ENCODE assay signal across 13 cellular contexts in genomic region chr11:126459691-126460404, GRCh38.
A peak's percentile ranks its signal among the peaks of the same experiment; 100 is the strongest.
DNase-seq lines count a peak whose midpoint lies in the region; ATAC-seq and TF ChIP-seq lines count a peak whose summit lies in the region.
"Had no signal": no experiment of that assay in that cellular context is flagged by ENCODE, and none has a peak within 500 bp of the region (broad histone marks: within the 10 kb centered on the region; RNA-seq: fewer than 3 reads in every experiment).

No MANE protein-coding gene starts in this region.

- H2AFZ ChIP-seq in fibroblast of lung (ENCODE audit: low read length): no peak overlapping the region

- H3K4me3 ChIP-seq in AG04450 (ENCODE audit: low read depth, low read length): no peak overlapping the region
- H3K4me3 ChIP-seq in HFF-Myc (replicated peaks; ENCODE audit: low read depth, low read length): no peak overlapping the region
- H3K4me3 ChIP-seq in fibroblast of lung (replicated peaks in 1 of 4; ENCODE audit: control extremely low read depth in 1 of 4, insufficient read depth in 1 of 4, low read depth in 3 of 4, low read length in 4 of 4): no peak overlapping the region
- no peak overlapping the region for H3K4me3 ChIP-seq in effector memory CD4-positive, alpha-beta T cell (ENCODE audit: insufficient read depth, low read depth, low read length, poor library complexity, severe bottlenecking)
- H3K4me3 ChIP-seq: thyroid gland had no signal

- H3K9me3 Mint-ChIP-seq in nephron (no peaks in the 10 kb centered on the region), glutamatergic neuron (ENCODE audit: unreplicated experiment) (peaks cover 8% of the 10 kb centered on the region)
- H3K9me3 Mint-ChIP-seq in activated T-helper 17 cell treated with anti-CD3 and anti-CD28 coated beads, Interleukin-2, amount 50 U/mL, for 72 hours: no peaks in the 10 kb centered on the region

- H3K4me2 ChIP-seq in fibroblast of lung (ENCODE audit: extremely low read depth, insufficient read depth, low read length): no peak overlapping the region

- no peaks in the 10 kb centered on the region for H3K36me3 ChIP-seq in fibroblast of lung (ENCODE audit: control insufficient read depth, insufficient read depth, low read length)
- no peaks in the 10 kb centered on the region for H3K36me3 ChIP-seq in effector memory CD4-positive, alpha-beta T cell (ENCODE audit: control insufficient read depth, insufficient read depth, low read length)
- H3K36me3 ChIP-seq: BE2C, thyroid gland had no signal

- H3K27ac ChIP-seq in AG04450 (ENCODE audit: low read depth, low read length) (peak overlapping the region; percentile 31), fibroblast of lung (ENCODE audit: insufficient read depth, low read length) (no peak overlapping the region)
- no peak overlapping the region for H3K27ac ChIP-seq in effector memory CD4-positive, alpha-beta T cell (ENCODE audit: insufficient read depth, low read length, poor library complexity, severe bottlenecking)
- H3K27ac ChIP-seq: thyroid gland had no signal

- no peaks in the 10 kb centered on the region for H3K79me2 ChIP-seq in fibroblast of lung (ENCODE audit: control insufficient read depth, insufficient read depth, low read length)

- ATAC-seq in activated T-helper 17 cell treated with anti-CD3 and anti-CD28 coated beads, Interleukin-2, amount 50 U/mL, for 72 hours (replicated peaks): no peak
- ATAC-seq: left lobe of liver had no signal

- H3K27ac Mint-ChIP-seq in nephron (peak overlapping the region; percentile 12 to 36 (median 17)), glutamatergic neuron (ENCODE audit: unreplicated experiment) (no peak overlapping the region)
- no peak overlapping the region for H3K27ac Mint-ChIP-seq in activated T-helper 17 cell treated with anti-CD3 and anti-CD28 coated beads, Interleukin-2, amount 50 U/mL, for 72 hours

- CTCF ChIA-PET in AG04450 (lab: Charles Lee): interaction anchor here (0.6 to 4.9 kb wide), 4 partner anchors 12 to 886 kb away, joined by 3 to 48 read pairs (median 3); no protein-coding TSS in a partner anchor

- no peak overlapping the region for H3K9ac ChIP-seq in fibroblast of lung (ENCODE audit: insufficient read depth, low read length)

- H3K4me1 ChIP-seq in fibroblast of lung (ENCODE audit: control insufficient read depth, extremely low read depth, insufficient read depth, low read length): no peaks in the 10 kb centered on the region
- H3K4me1 ChIP-seq in effector memory CD4-positive, alpha-beta T cell (ENCODE audit: control insufficient read depth, insufficient read depth, low read length, poor library complexity, severe bottlenecking): no peaks in the 10 kb centered on the region
- H3K4me1 ChIP-seq: BE2C, thyroid gland had no signal

- H4K20me1 ChIP-seq in fibroblast of lung (ENCODE audit: control insufficient read depth, extremely low read depth, insufficient read depth, low read length): no peaks in the 10 kb centered on the region

- H3K9me3 ChIP-seq in AG04450 (ENCODE audit: control insufficient read depth, insufficient read depth, low read length) (peaks cover 5% of the 10 kb centered on the region), fibroblast of lung (ENCODE audit: control insufficient read depth, insufficient read depth, low read depth, low read length) (no peaks in the 10 kb centered on the region)
- H3K9me3 ChIP-seq in effector memory CD4-positive, alpha-beta T cell (ENCODE audit: control insufficient read depth, low read length): no peaks in the 10 kb centered on the region
- H3K9me3 ChIP-seq: BE2C, thyroid gland had no signal

- H3K36me3 Mint-ChIP-seq in nephron (ENCODE audit: low read depth): no peaks in the 10 kb centered on the region
- peaks cover 4% of the 10 kb centered on the region for H3K36me3 Mint-ChIP-seq in glutamatergic neuron (ENCODE audit: unreplicated experiment)
- no peaks in the 10 kb centered on the region for H3K36me3 Mint-ChIP-seq in activated T-helper 17 cell treated with anti-CD3 and anti-CD28 coated beads, Interleukin-2, amount 50 U/mL, for 72 hours (ENCODE audit: low read depth)

- TF ChIP-seq CTCF in AG04450 (IDR thresholded peaks at IDR 0.05; ENCODE audit: low read depth, low read length) (no peak), HFF-Myc (IDR thresholded peaks at IDR 0.05; ENCODE audit: low read depth, low read length, missing control alignments) (no peak), fibroblast of lung (conservative IDR thresholded peaks at IDR 0.05 in 1 of 2, IDR thresholded peaks at IDR 0.05 in 1 of 2; ENCODE audit: low read depth in 1 of 2, low read length in 2 of 2) (no peak), nephron (IDR thresholded peaks at IDR 0.05; ENCODE audit: unreplicated experiment in 3 of 3) (no peak), glutamatergic neuron (IDR thresholded peaks at IDR 0.05; ENCODE audit: partially characterized antibody, unreplicated experiment) (no peak)

- H3K4me1 Mint-ChIP-seq in nephron: peaks cover 12% of the 10 kb centered on the region
- no peaks in the 10 kb centered on the region for H3K4me1 Mint-ChIP-seq in glutamatergic neuron (ENCODE audit: low read depth, unreplicated experiment)
- H3K4me1 Mint-ChIP-seq in activated T-helper 17 cell treated with anti-CD3 and anti-CD28 coated beads, Interleukin-2, amount 50 U/mL, for 72 hours: no peaks in the 10 kb centered on the region

- DNase-seq in AG04450 (ENCODE audit: low read depth, low spot score) (peak; percentile 84), HFF-Myc (ENCODE audit: extremely low read depth, low read depth) (peak; percentile 39), fibroblast of lung (ENCODE audit: low read depth in 2 of 2) (peak; percentile 40 to 81), glutamatergic neuron (no peak)
- no peak for DNase-seq in activated CD8-positive, alpha-beta memory T cell treated with anti-CD3 and anti-CD28 coated beads, Interleukin-2, amount 50 U/mL, for 48 hours
- DNase-seq in effector memory CD4-positive, alpha-beta T cell: no peak
- DNase-seq: BE2C, dermis blood vessel endothelial cell, NCI-H1105, thyroid gland had no signal

- no peak overlapping the region for H3K4me3 Mint-ChIP-seq in nephron
- H3K4me3 Mint-ChIP-seq in glutamatergic neuron (ENCODE audit: unreplicated experiment): no peak overlapping the region
- H3K4me3 Mint-ChIP-seq in activated T-helper 17 cell treated with anti-CD3 and anti-CD28 coated beads, Interleukin-2, amount 50 U/mL, for 72 hours: no peak overlapping the region

- H3K27me3 Mint-ChIP-seq in nephron (ENCODE audit: low read depth): peaks cover 6% of the 10 kb centered on the region
- H3K27me3 Mint-ChIP-seq in glutamatergic neuron (ENCODE audit: unreplicated experiment): peaks cover 7% of the 10 kb centered on the region
- H3K27me3 Mint-ChIP-seq in activated T-helper 17 cell treated with anti-CD3 and anti-CD28 coated beads, Interleukin-2, amount 50 U/mL, for 72 hours: peaks cover 16% of the 10 kb centered on the region

- POLR2A ChIA-PET in AG04450 (lab: Yijun Ruan, JAX): no interaction called here

- H3K27me3 ChIP-seq in AG04450 (ENCODE audit: control insufficient read depth, insufficient read depth, low read length) (peaks cover 5% of the 10 kb centered on the region), fibroblast of lung (ENCODE audit: control insufficient read depth, insufficient read depth, low read length) (peaks cover 4% of the 10 kb centered on the region)
- H3K27me3 ChIP-seq in effector memory CD4-positive, alpha-beta T cell (replicated peaks; ENCODE audit: control insufficient read depth, insufficient read depth, low read length, poor library complexity, severe bottlenecking): no peaks in the 10 kb centered on the region
- H3K27me3 ChIP-seq: BE2C, thyroid gland had no signal

Comparison
In these comparisons a context has a peak if more than half of its experiments do, and no peak if none do; other contexts are left out.
1. DNase-seq: peak in AG04450 (single experiment), HFF-Myc (single experiment) and fibroblast of lung (2 of 2); none in activated CD8-positive, alpha-beta memory T cell treated with anti-CD3 and anti-CD28 coated beads, Interleukin-2, amount 50 U/mL, for 48 hours (single experiment), glutamatergic neuron (single experiment) and effector memory CD4-positive, alpha-beta T cell (0 of 3).
2. H3K27ac Mint-ChIP-seq: peak in nephron (3 of 3); none in glutamatergic neuron (single experiment) and activated T-helper 17 cell treated with anti-CD3 and anti-CD28 coated beads, Interleukin-2, amount 50 U/mL, for 72 hours (single experiment).